18 cellular contexts compared by ENCODE assay signal in the genomic region with DNA sequence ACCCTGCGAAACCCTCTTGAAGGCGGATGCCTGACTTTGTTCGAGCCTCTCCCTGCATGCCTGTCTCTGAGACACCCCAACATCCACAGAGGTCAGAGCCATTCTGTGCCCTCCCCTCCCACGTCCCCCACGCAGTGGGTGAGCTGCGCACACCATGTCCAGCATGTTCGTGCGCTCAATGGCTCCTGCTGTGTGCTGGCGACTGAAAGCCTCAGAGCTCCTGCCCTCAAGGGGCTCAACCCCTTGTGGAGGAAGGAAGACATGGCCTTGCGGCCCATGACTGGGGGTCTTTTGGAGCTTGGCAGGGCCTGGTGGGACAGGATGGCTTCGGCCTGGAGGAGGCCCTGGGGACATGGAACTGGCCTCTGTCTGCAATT. TPM values are rescaled to one million over a fixed set of nuclear protein-coding genes. Genes with fewer than 3 reads are reported as not detected.
A peak's percentile ranks its signal among the peaks of the same experiment; 100 is the strongest.
DNase-seq lines count a peak whose midpoint lies in the region; ATAC-seq and TF ChIP-seq lines count a peak whose summit lies in the region.
"Had no signal": no experiment of that assay in that cellular context is flagged by ENCODE, and none has a peak within 500 bp of the region (broad histone marks: within the 10 kb centered on the region; RNA-seq: fewer than 3 reads in every experiment).

No MANE protein-coding gene starts in this region.

- no peak overlapping the region for H3K27ac Mint-ChIP-seq in osteocyte (ENCODE audit: unreplicated experiment)
- H3K27ac Mint-ChIP-seq: B cell, IgD-negative memory B cell had no signal

- H3K36me3 Mint-ChIP-seq in osteocyte (ENCODE audit: unreplicated experiment) = peaks cover 14% of the 10 kb centered on the region

- H3K4me3 ChIP-seq in right atrium auricular region (no peak overlapping the region), left ventricle myocardium inferior (no peak overlapping the region)
- H3K4me3 ChIP-seq: A549, SJCRH30 had no signal

- peaks cover 5% of the 10 kb centered on the region for H3K4me1 Mint-ChIP-seq in osteocyte (ENCODE audit: unreplicated experiment)

- no peak for ATAC-seq in left lobe of liver
- ATAC-seq in GM18505 (IDR thresholded peaks at IDR 0.05; ENCODE audit: unreplicated experiment) = no peak
- ATAC-seq: A549 had no signal

- no peaks in the 10 kb centered on the region for H3K27me3 Mint-ChIP-seq in osteocyte (ENCODE audit: unreplicated experiment)
- H3K27me3 Mint-ChIP-seq: B cell, IgD-negative memory B cell had no signal

- no peak overlapping the region for H3K4me3 Mint-ChIP-seq in osteocyte (ENCODE audit: unreplicated experiment)
- H3K4me3 Mint-ChIP-seq: B cell, CD14-positive monocyte had no signal

- H3K27ac ChIP-seq in right atrium auricular region (no peak overlapping the region), left ventricle myocardium inferior (replicated peaks) (no peak overlapping the region)
- H3K27ac ChIP-seq: A549, SJCRH30 had no signal

- H3K36me3 ChIP-seq in right atrium auricular region = no peaks in the 10 kb centered on the region
- peaks cover 11% of the 10 kb centered on the region for H3K36me3 ChIP-seq in left ventricle myocardium inferior
- H3K36me3 ChIP-seq: SJCRH30 had no signal

- H3K27me3 ChIP-seq in right atrium auricular region (no peaks in the 10 kb centered on the region), left ventricle myocardium inferior (ENCODE audit: low read depth) (no peaks in the 10 kb centered on the region)
- H3K27me3 ChIP-seq: SJCRH30 had no signal

- DNase-seq in right atrium auricular region (ENCODE audit: low spot score) (peak; percentile 21), left ventricle myocardium inferior (no peak), left lobe of liver (ENCODE audit: low spot score) (peak; percentile 30), osteocyte (ENCODE audit: extremely low spot score, unreplicated experiment) (peak; percentile 67), epidermal melanocyte (ENCODE audit: insufficient read length, low spot score) (no peak), glomerular visceral epithelial cell (ENCODE audit: extremely low spot score) (no peak)
- DNase-seq: NCI-H1105, NCI-H2081 treated with DMSO at 0.1 percent for 48 hours, NCI-H2171 treated with DMSO at 0.1 percent for 48 hours, NCI-H446, NCI-H526 treated with DMSO at 0.1 percent for 48 hours, OCI-M1, SJCRH30 had no signal

- TF ChIP-seq CTCF in right atrium auricular region (IDR thresholded peaks at IDR 0.05) (no peak), left ventricle myocardium inferior (IDR thresholded peaks at IDR 0.05; ENCODE audit: borderline replicate concordance) (no peak), osteocyte (IDR thresholded peaks at IDR 0.05) (no peak)

- H3K4me1 ChIP-seq in right atrium auricular region = peaks cover 0 to 9% of the 10 kb centered on the region in 2 donors
- H3K4me1 ChIP-seq in left ventricle myocardium inferior = peaks cover 6% of the 10 kb centered on the region
- H3K4me1 ChIP-seq: A549, SJCRH30 had no signal

- TF ChIP-seq POLR2A in GM18505 (IDR thresholded peaks at IDR 0.05; ENCODE audit: borderline replicate concordance, extremely low read depth, insufficient read depth, insufficient read length) = no peak

- no peaks in the 10 kb centered on the region for H3K9me3 Mint-ChIP-seq in osteocyte (ENCODE audit: unreplicated experiment)
- H3K9me3 Mint-ChIP-seq: CD14-positive monocyte, IgD-negative memory B cell had no signal

- intact Hi-C loops in left ventricle myocardium inferior (cut with micrococcal nuclease) = no loop called here

- H3K9me3 ChIP-seq in right atrium auricular region (no peaks in the 10 kb centered on the region), left ventricle myocardium inferior (replicated peaks) (no peaks in the 10 kb centered on the region)
- H3K9me3 ChIP-seq: A549, SJCRH30 had no signal

RNA-seq across cellular contexts. Expression of a gene that starts 45.7 kb away (rescaled TPM):
- total RNA-seq in right atrium auricular region (1 to 10 TPM; 3.7 to 7.9 TPM), left ventricle myocardium inferior (4.0 TPM), left lobe of liver (13.1 TPM), osteocyte (16.9 and 28.5 TPM in 2 replicates)

RNA-seq across cellular contexts. Expression of a gene that starts 48.1 kb away (rescaled TPM):
- 10 to 100 TPM; 12.0 to 17.5 TPM for total RNA-seq in right atrium auricular region
- total RNA-seq in left ventricle myocardium inferior = 19.3 TPM
- 2.0 TPM for total RNA-seq in left lobe of liver
- 3.8 and 5.9 TPM in 2 replicates for total RNA-seq in osteocyte

RNA-seq across cellular contexts. Expression of a gene that starts 56.2 kb away (rescaled TPM):
- 10 to 100 TPM; 62.0 to 76.3 TPM for total RNA-seq in right atrium auricular region
- total RNA-seq in left ventricle myocardium inferior = 80.1 TPM
- total RNA-seq in left lobe of liver = 40.6 TPM
- total RNA-seq in osteocyte = 56.5 and 64.0 TPM in 2 replicates

Comparison
In these comparisons a context has a peak if more than half of its experiments do, and no peak if none do; other contexts are left out.
1. DNase-seq: peak in right atrium auricular region (single experiment), left lobe of liver (single experiment) and osteocyte (single experiment); none in left ventricle myocardium inferior (single experiment), epidermal melanocyte (single experiment) and glomerular visceral epithelial cell (single experiment).